9 cellular contexts compared by ENCODE assay signal in the genomic region with DNA sequence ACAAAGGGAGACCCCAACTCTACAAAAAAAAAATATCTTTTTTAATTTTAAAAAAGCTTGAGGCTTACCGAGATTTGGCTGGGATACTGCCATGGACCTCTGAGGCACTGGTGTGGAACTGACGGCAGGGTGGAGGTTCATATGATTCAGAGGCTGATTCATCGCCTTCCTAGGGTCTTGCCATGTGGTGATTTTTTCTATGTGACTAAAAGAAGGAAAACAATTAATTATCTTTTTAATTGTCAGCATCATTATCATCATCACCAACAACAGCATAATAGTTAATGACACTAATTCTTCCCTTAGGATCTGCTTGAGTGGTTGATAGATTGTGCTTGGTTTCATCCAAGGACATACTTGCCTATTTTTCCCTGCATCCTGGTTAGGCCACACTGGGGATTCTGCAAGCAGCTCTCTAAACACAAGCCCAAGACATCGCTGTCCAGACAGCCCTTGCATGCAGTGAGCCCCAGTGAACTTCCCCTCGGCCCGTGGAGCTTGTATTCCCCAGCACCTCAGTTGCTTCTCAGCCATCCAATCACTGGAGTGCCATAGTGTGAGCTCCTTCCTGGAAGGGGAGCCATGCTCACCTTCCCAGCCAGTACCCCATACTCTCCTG.
DNase-seq lines count a peak whose midpoint lies in the region; ATAC-seq and TF ChIP-seq lines count a peak whose summit lies in the region.
"Had no signal": no experiment of that assay in that cellular context is flagged by ENCODE, and none has a peak within 500 bp of the region (broad histone marks: within the 10 kb centered on the region; RNA-seq: fewer than 3 reads in every experiment).

No MANE protein-coding gene starts in this region.

- no peak overlapping the region for H3K9ac ChIP-seq in subcutaneous abdominal adipose tissue (ENCODE audit: low read length in 5 of 5)

- no peaks in the 10 kb centered on the region for H3K27me3 Mint-ChIP-seq in naive thymus-derived CD8-positive, alpha-beta T cell

- H3K27me3 ChIP-seq in ascending aorta (no peaks in the 10 kb centered on the region), subcutaneous abdominal adipose tissue (ENCODE audit: control insufficient read depth in 5 of 5, insufficient read depth in 4 of 5, low read length in 5 of 5) (no peaks in the 10 kb centered on the region)
- H3K27me3 ChIP-seq: ovary had no signal

- ATAC-seq in GM19455 (IDR thresholded peaks at IDR 0.05; ENCODE audit: unreplicated experiment), result no peak
- no peak for ATAC-seq in naive thymus-derived CD8-positive, alpha-beta T cell

- POLR2A ChIA-PET in naive thymus-derived CD8-positive, alpha-beta T cell (lab: Charles Lee), result no interaction called here

- H3K4me1 Mint-ChIP-seq in naive thymus-derived CD8-positive, alpha-beta T cell, result peaks cover 0 to 4% (median 1%) of the 10 kb centered on the region in 4 donors

- H3K27ac ChIP-seq in ascending aorta (peak overlapping the region; percentile 93 to 94), subcutaneous abdominal adipose tissue (ENCODE audit: low read depth, low read length) (peak overlapping the region; percentile 38)
- H3K27ac ChIP-seq: ovary had no signal

- no peaks in the 10 kb centered on the region for H3K9me3 Mint-ChIP-seq in naive thymus-derived CD8-positive, alpha-beta T cell

- no peak overlapping the region for H3K4me3 ChIP-seq in ascending aorta
- no peak overlapping the region for H3K4me3 ChIP-seq in subcutaneous abdominal adipose tissue (ENCODE audit: low read depth in 1 of 5, low read length in 5 of 5)
- H3K4me3 ChIP-seq: ovary had no signal

- no peak overlapping the region for H3K4me3 Mint-ChIP-seq in naive thymus-derived CD8-positive, alpha-beta T cell

- DNase-seq in HPDE6-E6E7 (ENCODE audit: extremely low spot score), result peak; percentile 55
- peak in 1 of 2 donors; percentile 77 for DNase-seq in ascending aorta (ENCODE audit: low spot score in 2 of 2)
- peak; percentile 60 for DNase-seq in glomerular visceral epithelial cell (ENCODE audit: extremely low spot score)
- no peak for DNase-seq in NOMO-1 (lab: John Stamatoyannopoulos, UW; ENCODE audit: unreplicated experiment in 2 of 2)
- DNase-seq in AML-193 (lab: John Stamatoyannopoulos, UW), result no peak
- no peak for DNase-seq in naive thymus-derived CD8-positive, alpha-beta T cell
- DNase-seq: ovary had no signal

- H3K36me3 ChIP-seq in ascending aorta, result peaks cover 0 to 3% of the 10 kb centered on the region in 2 donors
- peaks cover 0 to 6% (median 0%) of the 10 kb centered on the region in 5 donors for H3K36me3 ChIP-seq in subcutaneous abdominal adipose tissue (ENCODE audit: control insufficient read depth in 5 of 5, insufficient read depth in 5 of 5, low read length in 5 of 5)
- H3K36me3 ChIP-seq: ovary had no signal

- intact Hi-C loops in ascending aorta (cut with DNase I), result loop anchor here (2.0 kb wide), 1 partner anchor 86 kb away; the partner anchor contains the start of gene WWTR1

- no peaks in the 10 kb centered on the region for H3K36me3 Mint-ChIP-seq in naive thymus-derived CD8-positive, alpha-beta T cell

- no peak for TF ChIP-seq CTCF in ascending aorta (IDR thresholded peaks at IDR 0.05)

- H3K9me3 ChIP-seq in ascending aorta (no peaks in the 10 kb centered on the region), subcutaneous abdominal adipose tissue (ENCODE audit: control insufficient read depth in 5 of 5, low read length in 5 of 5) (no peaks in the 10 kb centered on the region)
- H3K9me3 ChIP-seq: ovary had no signal

- no peak overlapping the region for H3K27ac Mint-ChIP-seq in naive thymus-derived CD8-positive, alpha-beta T cell

- H3K4me1 ChIP-seq in ascending aorta, result peaks cover 16 to 73% of the 10 kb centered on the region in 2 donors
- H3K4me1 ChIP-seq in subcutaneous abdominal adipose tissue (ENCODE audit: control insufficient read depth in 5 of 5, insufficient read depth in 5 of 5, low read length in 5 of 5), result peaks cover 7 to 43% (median 26%) of the 10 kb centered on the region in 5 donors

Comparison
In these comparisons a context has a peak if more than half of its experiments do, and no peak if none do; other contexts are left out.
1. DNase-seq: peak in HPDE6-E6E7 (single experiment) and glomerular visceral epithelial cell (single experiment); none in NOMO-1 (0 of 2), AML-193 (0 of 2) and naive thymus-derived CD8-positive, alpha-beta T cell (0 of 10).